In the genomic region with DNA sequence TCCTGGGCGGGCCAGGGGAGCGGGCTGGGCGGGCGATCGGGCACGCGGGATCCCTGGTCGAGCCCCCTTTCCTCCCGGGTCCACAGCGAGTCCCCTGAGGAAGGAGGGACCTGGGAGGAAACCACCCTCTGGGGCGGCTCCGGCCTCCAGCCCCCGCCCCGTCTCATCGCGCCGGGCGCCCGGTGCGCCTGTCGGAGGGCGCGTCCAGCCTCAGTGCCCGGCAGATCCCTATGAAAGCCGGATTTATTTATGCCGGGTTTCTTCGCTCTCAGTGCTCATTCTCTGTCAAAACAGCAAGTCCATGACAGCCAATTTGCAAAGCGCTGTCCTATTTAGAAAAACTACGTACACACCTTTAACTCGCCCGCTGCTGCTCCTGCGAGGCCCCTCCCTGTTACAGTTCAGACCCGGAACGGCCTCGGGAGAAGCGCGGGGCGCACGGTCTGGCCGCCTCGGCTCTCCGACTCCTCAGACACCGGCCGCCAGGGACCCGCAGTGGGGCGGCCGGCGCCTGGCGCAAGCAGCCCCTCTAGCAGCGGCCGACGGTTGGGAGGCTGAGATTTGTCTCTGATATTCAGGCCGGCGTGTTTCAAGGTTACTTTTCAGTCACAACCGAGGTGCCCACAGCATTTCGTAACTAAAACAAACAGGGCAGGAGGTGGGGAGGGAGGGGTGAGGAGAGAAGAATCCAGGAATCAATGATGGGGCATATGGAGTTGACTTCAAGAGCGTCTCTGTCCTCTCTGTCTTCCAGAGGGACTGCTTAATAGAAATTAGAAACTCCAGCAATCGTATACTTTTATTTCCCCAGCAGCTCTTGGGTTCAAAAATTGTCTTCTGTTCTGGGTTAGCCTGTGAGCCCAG, we compare ENCODE assay signal across 11 cellular contexts. TPM values are rescaled to one million over a fixed set of nuclear protein-coding genes. Genes with fewer than 3 reads are reported as not detected.
DNase-seq lines count a peak whose midpoint lies in the region; ATAC-seq and TF ChIP-seq lines count a peak whose summit lies in the region.
"Had no signal": no experiment of that assay in that cellular context is flagged by ENCODE, and none has a peak within 500 bp of the region (broad histone marks: within the 10 kb centered on the region; RNA-seq: fewer than 3 reads in every experiment).

No MANE protein-coding gene starts in this region.

- no peak overlapping the region for H3K27ac Mint-ChIP-seq in glutamatergic neuron (ENCODE audit: unreplicated experiment)

- H3K4me1 ChIP-seq in HUES48 (ENCODE audit: control insufficient read depth, insufficient read depth, low read length) = peaks cover 18% of the 10 kb centered on the region
- H3K4me1 ChIP-seq in NT2/D1 (ENCODE audit: insufficient read depth, insufficient read length) = no peaks in the 10 kb centered on the region

- no peak for TF ChIP-seq CTCF in glutamatergic neuron (IDR thresholded peaks at IDR 0.05; ENCODE audit: partially characterized antibody, unreplicated experiment)

- no peak overlapping the region for H3K27ac ChIP-seq in HUES48 (ENCODE audit: low read depth, low read length)

- peaks cover 7% of the 10 kb centered on the region for H3K9me3 Mint-ChIP-seq in glutamatergic neuron (ENCODE audit: unreplicated experiment)

- DNase-seq in NT2/D1 (ENCODE audit: low read depth, low spot score) (no peak), glutamatergic neuron (peak; percentile 39), renal cortical epithelial cell (ENCODE audit: low read depth) (peak; percentile 22), Kasumi-1 (lab: John Stamatoyannopoulos, UW) (no peak), MV-4-11 (lab: John Stamatoyannopoulos, UW) (no peak)
- DNase-seq: activated CD4-positive, CD25-positive, alpha-beta regulatory T cell treated with anti-CD3 and anti-CD28 coated beads, Interleukin-2, amount 50 U/mL, for 72 hours; Karpas-422; OCI-M1 had no signal

- peak overlapping the region; percentile 37; the same call in 1 of the 2 replicates for H3K4me3 ChIP-seq in HUES48 (ENCODE audit: low read depth, low read length)
- H3K4me3 ChIP-seq in NT2/D1 (ENCODE audit: insufficient read length, low read depth) = peak overlapping the region; percentile 15

- H3K27me3 Mint-ChIP-seq in glutamatergic neuron (ENCODE audit: unreplicated experiment) = peaks cover 44% of the 10 kb centered on the region

- no peaks in the 10 kb centered on the region for H3K9me3 ChIP-seq in HUES48 (ENCODE audit: control insufficient read depth, insufficient read depth, low read length)
- no peaks in the 10 kb centered on the region; the same call in 1 of the 2 replicates for H3K9me3 ChIP-seq in NT2/D1 (ENCODE audit: insufficient read depth, low read length)

- H3K4me3 Mint-ChIP-seq in glutamatergic neuron (ENCODE audit: unreplicated experiment) = peak overlapping the region; percentile 64

- H3K36me3 ChIP-seq in HUES48 (ENCODE audit: control insufficient read depth, insufficient read depth, low read length) (no peaks in the 10 kb centered on the region), NT2/D1 (ENCODE audit: insufficient read depth, insufficient read length, low read length) (no peaks in the 10 kb centered on the region)

- H3K27me3 ChIP-seq in HUES48 (ENCODE audit: control insufficient read depth, insufficient read depth, low read length) (peaks cover 98% of the 10 kb centered on the region), NT2/D1 (ENCODE audit: insufficient read depth, insufficient read length) (peaks cover 98% of the 10 kb centered on the region)

- no peaks in the 10 kb centered on the region for H3K36me3 Mint-ChIP-seq in glutamatergic neuron (ENCODE audit: unreplicated experiment)

- H3K9ac ChIP-seq in HUES48 (ENCODE audit: low read depth, low read length) = no peak overlapping the region
- H3K9ac ChIP-seq in NT2/D1 (ENCODE audit: insufficient read length, low read depth) = no peak overlapping the region

- no peak for ATAC-seq in GM19351 (IDR thresholded peaks at IDR 0.05; ENCODE audit: unreplicated experiment)

- peaks cover 2% of the 10 kb centered on the region for H3K4me1 Mint-ChIP-seq in glutamatergic neuron (ENCODE audit: low read depth, unreplicated experiment)

RNA-seq across cellular contexts. Expression of a gene that starts 0.8 kb away (rescaled TPM):
- total RNA-seq in glutamatergic neuron (ENCODE audit: unreplicated experiment) (not detected), renal cortical epithelial cell (0.10 TPM in 1 of 2 replicates, not detected in the other)
- total RNA-seq: mononuclear cell had no signal

Comparison
In these comparisons a context has a peak if more than half of its experiments do, and no peak if none do; other contexts are left out.
1. DNase-seq: peak in glutamatergic neuron (single experiment) and renal cortical epithelial cell (single experiment); none in NT2/D1 (single experiment), Kasumi-1 (0 of 2) and MV-4-11 (single experiment).